1 cellular context compared by ENCODE assay signal in genomic region chr7:41621953-41622831, GRCh38.
TF ChIP-seq lines count a peak whose summit lies in the region.

No MANE protein-coding gene starts in this region.

TF ChIP-seq in HEK293, 187 proteins besides CTCF, POLR2A, EP300 and RAD21:
- no peak for TF ChIP-seq ZNF391 (tag by site-specific recombination; IDR thresholded peaks at IDR 0.05; ENCODE audit: borderline replicate concordance, low read depth)
- no peak for TF ChIP-seq ZFP3 (tag by site-specific recombination; IDR thresholded peaks at IDR 0.05; ENCODE audit: low read depth)
- TF ChIP-seq ZNF366 (tag by site-specific recombination; conservative IDR thresholded peaks at IDR 0.05): peak; percentile 66
